ENCODE assay signal across 8 cellular contexts in the genomic region with DNA sequence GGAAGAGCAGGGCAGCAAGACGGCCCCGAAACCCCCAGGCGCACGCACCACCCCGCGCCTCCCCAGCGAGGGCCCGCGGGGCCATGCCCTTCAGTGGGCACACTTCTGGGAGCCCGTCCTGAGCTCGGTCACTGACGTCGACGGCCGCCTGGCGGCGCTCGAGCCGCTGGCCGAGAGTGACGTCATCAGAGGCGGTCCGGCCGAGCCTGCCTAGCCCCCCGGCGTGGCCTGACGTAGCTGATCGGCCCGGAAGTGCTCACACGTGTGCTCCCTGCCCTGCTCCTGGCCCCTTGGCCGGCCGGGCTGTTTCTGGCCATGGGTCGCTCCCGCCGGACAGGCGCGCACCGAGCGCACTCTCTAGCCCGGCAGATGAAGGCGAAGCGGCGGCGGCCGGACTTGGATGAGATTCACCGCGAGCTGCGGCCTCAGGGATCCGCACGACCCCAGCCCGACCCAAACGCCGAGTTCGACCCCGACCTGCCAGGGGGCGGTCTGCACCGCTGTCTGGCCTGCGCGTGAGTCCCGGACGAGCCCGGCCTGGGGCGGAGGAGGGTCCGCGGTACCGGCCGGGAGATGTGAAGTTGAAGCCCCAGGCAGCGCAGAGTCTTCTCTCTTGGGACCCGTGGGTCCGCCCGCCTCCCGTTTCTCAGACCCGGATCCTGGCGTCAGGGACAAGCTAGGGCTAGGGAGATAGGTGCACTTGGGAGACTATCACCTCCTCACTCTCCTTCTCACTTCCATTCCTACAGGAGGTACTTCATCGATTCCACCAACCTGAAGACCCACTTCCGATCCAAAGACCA. TPM values are rescaled to one million over a fixed set of nuclear protein-coding genes. Genes with fewer than 3 reads are reported as not detected.
DNase-seq lines count a peak whose midpoint lies in the region; ATAC-seq and TF ChIP-seq lines count a peak whose summit lies in the region.

Gene ZNF593 (plus strand): TSS at position 240 of the 803 bp plus-strand sequence. CDS start 76 bp downstream, at position 316.

- H3K79me2 ChIP-seq in DND-41 (ENCODE audit: insufficient read depth, low read length), result peaks cover 3% of the 10 kb centered on the region; the same call in 1 of the 2 replicates

- H3K27me3 Mint-ChIP-seq in naive thymus-derived CD8-positive, alpha-beta T cell, result peaks cover 0 to 4% (median 0%) of the 10 kb centered on the region in 5 donors
- peaks cover 5% of the 10 kb centered on the region in 2 donors for H3K27me3 Mint-ChIP-seq in stimulated activated naive B cell treated with anti-CD40 and anti-IgM and Interleukin-4, amounts not matched to agents 10 μg/mL and 1 μg/mL and 100 μg/mL, for 72 hours

- peaks cover 6 to 15% (median 12%) of the 10 kb centered on the region in 4 donors for H3K4me1 Mint-ChIP-seq in naive thymus-derived CD8-positive, alpha-beta T cell
- peaks cover 17 to 37% of the 10 kb centered on the region in 2 donors for H3K4me1 Mint-ChIP-seq in stimulated activated naive B cell treated with anti-CD40 and anti-IgM and Interleukin-4, amounts not matched to agents 10 μg/mL and 1 μg/mL and 100 μg/mL, for 72 hours

- H4K20me1 ChIP-seq in DND-41 (ENCODE audit: insufficient read depth, low read length), result no peaks in the 10 kb centered on the region

- H3K9me3 Mint-ChIP-seq in naive thymus-derived CD8-positive, alpha-beta T cell, result no peaks in the 10 kb centered on the region
- no peaks in the 10 kb centered on the region for H3K9me3 Mint-ChIP-seq in stimulated activated naive B cell treated with anti-CD40 and anti-IgM and Interleukin-4, amounts not matched to agents 10 μg/mL and 1 μg/mL and 100 μg/mL, for 72 hours

- peak within 1 kb of the TSS; percentile 45; the same call in 1 of the 2 replicates for H3K27ac ChIP-seq in DND-41 (ENCODE audit: low read length)

- peak within 1 kb of the TSS; percentile 81 to 91 (median 87) for H3K4me3 Mint-ChIP-seq in naive thymus-derived CD8-positive, alpha-beta T cell
- H3K4me3 Mint-ChIP-seq in stimulated activated naive B cell treated with anti-CD40 and anti-IgM and Interleukin-4, amounts not matched to agents 10 μg/mL and 1 μg/mL and 100 μg/mL, for 72 hours, result peak within 1 kb of the TSS; percentile 92 to 98

- peak within 1 kb of the TSS; percentile 83 for H3K9ac ChIP-seq in DND-41 (ENCODE audit: low read depth, low read length)

- peak within 1 kb of the TSS; percentile 56 to 84; a peak in 3 of 4 replicates for H3K4me3 ChIP-seq in DND-41 (ENCODE audit: low read depth in 1 of 2, low read length in 2 of 2)

- peaks cover 0 to 3% (median 0%) of the 10 kb centered on the region in 3 donors for H3K36me3 Mint-ChIP-seq in naive thymus-derived CD8-positive, alpha-beta T cell
- H3K36me3 Mint-ChIP-seq in stimulated activated naive B cell treated with anti-CD40 and anti-IgM and Interleukin-4, amounts not matched to agents 10 μg/mL and 1 μg/mL and 100 μg/mL, for 72 hours, result peaks cover 9 to 11% of the 10 kb centered on the region in 2 donors

- no peaks in the 10 kb centered on the region for H3K9me3 ChIP-seq in DND-41 (ENCODE audit: insufficient read depth, low read length, severe bottlenecking)

- H3K27ac Mint-ChIP-seq in naive thymus-derived CD8-positive, alpha-beta T cell, result peak within 1 kb of the TSS; percentile 60 to 93 (median 90)
- H3K27ac Mint-ChIP-seq in stimulated activated naive B cell treated with anti-CD40 and anti-IgM and Interleukin-4, amounts not matched to agents 10 μg/mL and 1 μg/mL and 100 μg/mL, for 72 hours, result peak within 1 kb of the TSS; percentile 97

- peak; percentile 87 for DNase-seq in DND-41
- peak; percentile 92 for DNase-seq in KBM-7
- peak; percentile 96 for DNase-seq in RKO (ENCODE audit: low spot score)
- peak; percentile 60 to 82 for DNase-seq in activated T-helper 1 cell treated with anti-CD3 and anti-CD28 coated beads, Interleukin-2, amount 50 U/mL, for 16 hours (ENCODE audit: low read depth in 1 of 2, low spot score in 1 of 2)
- peak; percentile 91 for DNase-seq in fibroblast of gingiva (ENCODE audit: low read depth)
- peak; percentile 69 to 88 (median 76) for DNase-seq in naive thymus-derived CD8-positive, alpha-beta T cell
- peak; percentile 92 for DNase-seq in stimulated activated naive B cell treated with anti-CD40 and anti-IgM and Interleukin-4, amounts not matched to agents 10 μg/mL and 1 μg/mL and 100 μg/mL, for 72 hours

- peaks cover 5% of the 10 kb centered on the region for H3K36me3 ChIP-seq in DND-41 (ENCODE audit: insufficient read depth, low read length)

- in situ Hi-C loops in KBM-7 (cut with MboI; ENCODE audit: low pct_unique_long_range_greater_than_20kb, low sequenced_read_pairs), result no loop called here

- TF ChIP-seq CTCF in DND-41 (IDR thresholded peaks at IDR 0.05; ENCODE audit: borderline replicate concordance, extremely low read depth, low read length, poor library complexity, severe bottlenecking), result peak; percentile 87

- POLR2A ChIA-PET in naive thymus-derived CD8-positive, alpha-beta T cell (lab: Charles Lee), result interaction anchor here (0.6 to 1.5 kb wide), 8 partner anchors 33 to 150 kb away, joined by 3 to 26 read pairs (median 3); partner anchors contain the start of genes CD52, CEP85 and PDIK1L

- peaks cover 3% of the 10 kb centered on the region for H3K27me3 ChIP-seq in DND-41 (ENCODE audit: insufficient read depth, low read length, poor library complexity)

- ATAC-seq in DND-41 (ENCODE audit: insufficient read depth, low read depth), result peak; percentile 89
- peak; percentile 92 for ATAC-seq in GM21619 (IDR thresholded peaks at IDR 0.05; ENCODE audit: unreplicated experiment)
- peak; percentile 91 to 93 for ATAC-seq in naive thymus-derived CD8-positive, alpha-beta T cell
- ATAC-seq in stimulated activated naive B cell treated with anti-CD40 and anti-IgM and Interleukin-4, amounts not matched to agents 10 μg/mL and 1 μg/mL and 100 μg/mL, for 72 hours (replicated peaks), result peak; percentile 97 to 98

- H3K4me1 ChIP-seq in DND-41 (ENCODE audit: insufficient read depth, low read length), result peaks cover 23% of the 10 kb centered on the region

- peak within 1 kb of the TSS; percentile 95 for H2AFZ ChIP-seq in DND-41 (ENCODE audit: low read depth, low read length)

- H3K4me2 ChIP-seq in DND-41 (ENCODE audit: insufficient read depth, low read length), result peak within 1 kb of the TSS; percentile 81

RNA-seq across cellular contexts. Expression of gene ZNF593, which starts in this region (rescaled TPM):
- 10 to 100 TPM; 10.4 to 13.1 TPM for total RNA-seq in naive thymus-derived CD8-positive, alpha-beta T cell
- 10 to 100 TPM; 23.4 to 26.0 (median 24.7) TPM for polyA plus RNA-seq in naive thymus-derived CD8-positive, alpha-beta T cell

Comparison
In these comparisons a context has a peak if more than half of its experiments do, and no peak if none do; other contexts are left out.
1. Peak in every context shown above with its lines: DNase-seq, ATAC-seq, H3K4me3 ChIP-seq and H3K27ac ChIP-seq.